22 cellular contexts compared by ENCODE assay signal in the genomic region with DNA sequence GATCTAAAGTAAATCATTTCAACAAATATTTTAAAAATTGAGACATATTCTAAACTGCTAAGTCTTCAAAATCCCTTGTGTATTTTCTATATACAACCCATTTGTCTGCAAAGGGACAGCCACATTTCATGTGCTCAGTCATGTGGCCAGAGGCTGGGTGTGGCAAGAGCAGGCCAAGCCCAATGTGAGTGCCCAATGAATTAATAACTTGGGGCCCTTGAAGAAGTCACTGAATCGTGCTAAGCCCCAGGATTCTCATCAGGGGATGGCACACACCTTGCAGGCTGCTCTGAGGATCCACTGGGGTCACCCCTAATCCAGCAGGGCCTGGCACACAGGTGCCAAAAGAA.
DNase-seq lines count a peak whose midpoint lies in the region; ATAC-seq, FAIRE-seq and TF ChIP-seq lines count a peak whose summit lies in the region.
"Had no signal": no experiment of that assay in that cellular context is flagged by ENCODE, and none has a peak within 500 bp of the region (broad histone marks: within the 10 kb centered on the region; RNA-seq: fewer than 3 reads in every experiment).

No MANE protein-coding gene starts in this region.

- peaks cover 6% of the 10 kb centered on the region for H3K27me3 Mint-ChIP-seq in H9 (ENCODE audit: low read depth)

- no peaks in the 10 kb centered on the region; a peak in 1 of 5 replicates for H3K9me3 Mint-ChIP-seq in H9

- H4K91ac ChIP-seq in H9 (ENCODE audit: insufficient read length, low read depth, low read length) = no peak overlapping the region

- intact Hi-C loops in kidney (cut with DNase I) (no loop called here), thyroid gland (cut with DNase I) (no loop called here)

- TF ChIP-seq CTCF in H9 (conservative IDR thresholded peaks at IDR 0.05) = no peak
- no peak for TF ChIP-seq CTCF in kidney (IDR thresholded peaks at IDR 0.05; ENCODE audit: borderline replicate concordance, extremely low read depth, insufficient read depth)
- no peak for TF ChIP-seq CTCF in thyroid gland (IDR thresholded peaks at IDR 0.05)

- H3K9me3 ChIP-seq in H9 (ENCODE audit: control insufficient read depth, low read depth, low read length) (no peaks in the 10 kb centered on the region), kidney (ENCODE audit: control insufficient read depth in 1 of 2, low read length in 2 of 2) (no peaks in the 10 kb centered on the region), thyroid gland (no peaks in the 10 kb centered on the region)

- TF ChIP-seq POLR2A in thyroid gland (IDR thresholded peaks at IDR 0.05) = no peak

- H3K36me3 Mint-ChIP-seq in H9 (ENCODE audit: insufficient read depth in 1 of 3, low read depth in 3 of 3) = no peaks in the 10 kb centered on the region
- H3K36me3 Mint-ChIP-seq: CD4-positive, alpha-beta memory T cell had no signal

- H4K20me1 ChIP-seq in H9 (ENCODE audit: control insufficient read depth, insufficient read depth, insufficient read length) = no peaks in the 10 kb centered on the region

- H3K18ac ChIP-seq in H9 (ENCODE audit: insufficient read length, low read depth, low read length) = no peak overlapping the region

- no peak overlapping the region for H2BK120ac ChIP-seq in H9 (ENCODE audit: low read depth, low read length, poor library complexity, severe bottlenecking)

- H2BK5ac ChIP-seq in H9 (ENCODE audit: insufficient read length, low read length) = no peak overlapping the region

- H3K79me1 ChIP-seq in H9 (ENCODE audit: insufficient read depth, low read depth, low read length, poor library complexity, severe bottlenecking) = no peaks in the 10 kb centered on the region

- H3K14ac ChIP-seq in H9 (ENCODE audit: insufficient read depth, low read length) = no peak overlapping the region

- no CpG with 5 or more reads among the region's 1 CpG for WGBS in H9 (ENCODE audit: extremely low coverage, insufficient read length, low lambda C conversion rate)
- 31 to 67% methylated on average over 1 of the region's 1 CpG for WGBS in thyroid gland, 2 donors

- no peaks in the 10 kb centered on the region for H3K79me2 ChIP-seq in H9 (ENCODE audit: insufficient read depth, low read length)

- ATAC-seq in GM19455 (IDR thresholded peaks at IDR 0.05; ENCODE audit: unreplicated experiment) = no peak
- ATAC-seq: HepG2, Panc1, SK-N-SH treated with all-trans-retinoic acid at 6 μM for 48 hours had no signal

- H3K23ac ChIP-seq in H9 (ENCODE audit: insufficient read length, low read depth, low read length) = no peak overlapping the region

- H2BK15ac ChIP-seq in H9 (ENCODE audit: low read depth, low read length) = no peak overlapping the region

- H3K4ac ChIP-seq in H9 (ENCODE audit: low read depth, low read length) = no peak overlapping the region

- in situ Hi-C loops in SK-MEL-5 (cut with HindIII; ENCODE audit: low pct_unique_long_range_greater_than_20kb, low sequenced_read_pairs) = no loop called here

- no peak overlapping the region for H3K4me3 Mint-ChIP-seq in H9
- H3K4me3 Mint-ChIP-seq: CD4-positive, alpha-beta memory T cell had no signal

- no peak overlapping the region for H4K8ac ChIP-seq in H9 (replicated peaks; ENCODE audit: insufficient read length, low read depth, low read length)

- H3K36me3 ChIP-seq in kidney (ENCODE audit: control insufficient read depth in 1 of 2, insufficient read depth in 2 of 2, low read length in 2 of 2) = no peaks in the 10 kb centered on the region
- no peaks in the 10 kb centered on the region for H3K36me3 ChIP-seq in thyroid gland

- H3T11ph ChIP-seq in H9 (ENCODE audit: low read length) = no peak overlapping the region

- H2AFZ ChIP-seq in H9 (ENCODE audit: low read length) = no peak overlapping the region

- no peak overlapping the region for H3K4me3 ChIP-seq in kidney (ENCODE audit: low read length in 2 of 2)
- H3K4me3 ChIP-seq in thyroid gland (replicated peaks in 1 of 3) = no peak overlapping the region

- H3K9ac ChIP-seq in H9 (ENCODE audit: extremely low read depth, insufficient read length, low read length) (no peak overlapping the region), kidney (ENCODE audit: low read length in 2 of 2) (no peak overlapping the region)

- H2AK5ac ChIP-seq in H9 (ENCODE audit: insufficient read length, low read length) = no peak overlapping the region

- H3K27ac Mint-ChIP-seq in H9 = no peak overlapping the region
- H3K27ac Mint-ChIP-seq: CD4-positive, alpha-beta memory T cell had no signal

- peaks cover 2 to 14% of the 10 kb centered on the region in 2 experiments; a peak in 3 of 4 replicates for H3K4me1 Mint-ChIP-seq in H9
- H3K4me1 Mint-ChIP-seq: CD4-positive, alpha-beta memory T cell had no signal

- no peak overlapping the region for H3K56ac ChIP-seq in H9 (ENCODE audit: insufficient read length, low read depth, low read length)

- no peak overlapping the region for H3K4me2 ChIP-seq in H9 (ENCODE audit: insufficient read depth, insufficient read length, low read length)

- H3K4me1 ChIP-seq in H9 (ENCODE audit: insufficient read depth, low read length) (no peaks in the 10 kb centered on the region), kidney (ENCODE audit: control insufficient read depth in 1 of 2, insufficient read depth in 1 of 2, low read depth in 1 of 2, low read length in 2 of 2) (no peaks in the 10 kb centered on the region), thyroid gland (peaks cover 19 to 30% of the 10 kb centered on the region in 2 donors)

- DNase-seq in H9 (peak; percentile 5), SK-MEL-5 (ENCODE audit: low read depth, low spot score) (peak; percentile 3), kidney (peak; percentile 54), thyroid gland (peak; percentile 49 to 79), NCI-H1417 treated with DMSO at 0.1 percent for 48 hours (lab: John Stamatoyannopoulos, UW) (no peak), LoVo (ENCODE audit: low spot score) (no peak)
- DNase-seq in activated CD4-positive, alpha-beta T cell treated with anti-CD3 and anti-CD28 coated beads for 1 hour = no peak
- DNase-seq: CD4-positive, alpha-beta memory T cell; KBM-7; NCI-H1105; NCI-H2029 treated with DMSO at 0.1 percent for 48 hours; NCI-H226; NCI-H510A treated with DMSO at 0.1 percent for 48 hours; NCI-H748 treated with DMSO at 0.1 percent for 48 hours; SIG-M5 had no signal

- H2BK12ac ChIP-seq in H9 (ENCODE audit: insufficient read length, low read depth, low read length) = no peak overlapping the region

- no peak overlapping the region for H3K27ac ChIP-seq in H9 (ENCODE audit: insufficient read length, low read depth, low read length)
- no peak overlapping the region for H3K27ac ChIP-seq in kidney (ENCODE audit: low read depth in 2 of 2, low read length in 2 of 2)
- H3K27ac ChIP-seq in thyroid gland = peak overlapping the region; percentile 4 to 69 (median 31)

- H3K27me3 ChIP-seq in H9 (ENCODE audit: insufficient read depth, low read length) (no peaks in the 10 kb centered on the region), thyroid gland (no peaks in the 10 kb centered on the region)

- no peak overlapping the region for H2BK20ac ChIP-seq in H9 (ENCODE audit: low read depth, low read length, poor library complexity, severe bottlenecking)

- H4K5ac ChIP-seq in H9 (ENCODE audit: insufficient read length, low read depth, low read length) = no peak overlapping the region

- no peaks in the 10 kb centered on the region for H3K23me2 ChIP-seq in H9 (ENCODE audit: insufficient read length, low read depth, low read length, poor library complexity, severe bottlenecking)

- FAIRE-seq in kidney (lab: Jason Lieb, UNC) = no peak
- FAIRE-seq: G401.6, GM12892, H1, HepG2 had no signal

Comparison
In these comparisons a context has a peak if more than half of its experiments do, and no peak if none do; other contexts are left out.
1. DNase-seq: peak in H9 (single experiment), SK-MEL-5 (single experiment), kidney (single experiment) and thyroid gland (2 of 2); none in activated CD4-positive, alpha-beta T cell treated with anti-CD3 and anti-CD28 coated beads for 1 hour (single experiment), NCI-H1417 treated with DMSO at 0.1 percent for 48 hours (single experiment) and LoVo (single experiment).
2. H3K27ac ChIP-seq: peak in thyroid gland (3 of 3); none in H9 (single experiment) and kidney (0 of 2).